Comparison of ENCODE assay signal across 8 cellular contexts in genomic region chr19:12841094-12841493, GRCh38. TPM values are rescaled to one million over a fixed set of nuclear protein-coding genes. Genes with fewer than 3 reads are reported as not detected.
DNase-seq lines count a peak whose midpoint lies in the region; TF ChIP-seq lines count a peak whose summit lies in the region.

No MANE protein-coding gene starts in this region.

- POLR2A ChIA-PET in CD4-positive, alpha-beta memory T cell (lab: Charles Lee; ENCODE audit: partially characterized antibody) = no interaction called here

- peaks cover 0 to 4% (median under 1%) of the 10 kb centered on the region in 8 donors for H3K9me3 Mint-ChIP-seq in CD4-positive, alpha-beta memory T cell

- H4K20me1 ChIP-seq in mammary epithelial cell (ENCODE audit: insufficient read depth, low read length) = no peaks in the 10 kb centered on the region

- intact Hi-C loops in CD4-positive, alpha-beta memory T cell (cut with micrococcal nuclease) = no loop called here
- intact Hi-C loops in mammary epithelial cell (cut with micrococcal nuclease) = no loop called here

- H3K27me3 Mint-ChIP-seq in CD4-positive, alpha-beta memory T cell = peaks cover 60 to 61% of the 10 kb centered on the region in 2 donors

- H2AFZ ChIP-seq in mammary epithelial cell (ENCODE audit: low read depth, low read length) = peak overlapping the region; percentile 81

- H3K4me3 ChIP-seq in CD4-positive, alpha-beta memory T cell (ENCODE audit: low read length in 2 of 2) = no peak overlapping the region
- peak overlapping the region; percentile 8 to 34 (median 22) for H3K4me3 ChIP-seq in mammary epithelial cell (replicated peaks in 1 of 3; ENCODE audit: insufficient read depth in 1 of 3, low read depth in 2 of 3, low read length in 3 of 3)
- H3K4me3 ChIP-seq in mesodermal cell (ENCODE audit: extremely low read depth, insufficient read depth, low read length, poor library complexity, severe bottlenecking) = peak overlapping the region; percentile 33

- H3K4me1 ChIP-seq in CD4-positive, alpha-beta memory T cell (ENCODE audit: insufficient read depth, low read length) = peaks cover 29% of the 10 kb centered on the region
- H3K4me1 ChIP-seq in mammary epithelial cell (ENCODE audit: insufficient read depth, low read length) = peaks cover 10% of the 10 kb centered on the region
- H3K4me1 ChIP-seq in mesodermal cell (ENCODE audit: control insufficient read depth, insufficient read depth, low read length, poor library complexity, severe bottlenecking) = no peaks in the 10 kb centered on the region

- H3K4me2 ChIP-seq in mammary epithelial cell (ENCODE audit: insufficient read depth, low read depth, low read length) = peak overlapping the region; percentile 80

- WGBS in mammary epithelial cell (ENCODE audit: low coverage, missing lambda C conversion rate) = 9% methylated on average over 23 of the region's 29 CpGs
- WGBS in mesodermal cell (ENCODE audit: insufficient coverage in 2 of 2), 2 experiments = 6 to 9% methylated on average over 24 to 26 of the region's 29 CpGs

- H3K4me1 Mint-ChIP-seq in CD4-positive, alpha-beta memory T cell = peaks cover 18 to 40% (median 24%) of the 10 kb centered on the region in 4 donors

- H3K36me3 Mint-ChIP-seq in CD4-positive, alpha-beta memory T cell = peaks cover 0 to 3% of the 10 kb centered on the region in 2 donors

- H3K9me3 ChIP-seq in CD4-positive, alpha-beta memory T cell (ENCODE audit: control insufficient read depth in 1 of 2, low read length in 2 of 2) = no peaks in the 10 kb centered on the region
- H3K9me3 ChIP-seq in mammary epithelial cell (replicated peaks; ENCODE audit: insufficient read depth, low read length) (no peaks in the 10 kb centered on the region), mesodermal cell (ENCODE audit: control insufficient read depth, low read length) (no peaks in the 10 kb centered on the region)

- no peak for TF ChIP-seq CTCF in mammary epithelial cell (conservative IDR thresholded peaks at IDR 0.05 in 1 of 2, IDR thresholded peaks at IDR 0.05 in 1 of 2; ENCODE audit: extremely low read depth in 1 of 2, insufficient read depth in 1 of 2, low read depth in 1 of 2, low read length in 2 of 2)

- H3K4me3 Mint-ChIP-seq in CD4-positive, alpha-beta memory T cell = peak overlapping the region in 5 of 8 donors; percentile 18 to 47 (median 29)

- H3K9ac ChIP-seq in mammary epithelial cell (ENCODE audit: insufficient read depth, low read length) = no peak overlapping the region

- H3K27ac Mint-ChIP-seq in CD4-positive, alpha-beta memory T cell = no peak overlapping the region

- in situ Hi-C loops in mammary epithelial cell (cut with MboI; ENCODE audit: low sequenced_read_pairs in 2 of 2) = loop anchor here (10.0 kb wide), 1 partner anchor 76 kb away; no protein-coding TSS in a partner anchor

- DNase-seq in CD4-positive, alpha-beta memory T cell = no peak
- DNase-seq in NCI-H1417 (lab: John Stamatoyannopoulos, UW) (peak; percentile 84 to 99 (median 98)), mammary epithelial cell (no peak), OCI-M1 (lab: John Stamatoyannopoulos, UW) (no peak), COR-L47 (lab: John Stamatoyannopoulos, UW) (no peak), activated gamma-delta T cell treated with Interleukin-2 at 50 U/mL for 16 hours (no peak), epidermal melanocyte (ENCODE audit: insufficient read length, low spot score) (no peak)

- H3K79me2 ChIP-seq in mammary epithelial cell (ENCODE audit: insufficient read depth, low read length) = no peaks in the 10 kb centered on the region

- H3K27me3 ChIP-seq in CD4-positive, alpha-beta memory T cell (ENCODE audit: insufficient read depth, low read length) = peaks cover 52% of the 10 kb centered on the region
- peaks cover 4% of the 10 kb centered on the region for H3K27me3 ChIP-seq in mammary epithelial cell (ENCODE audit: insufficient read depth, low read length)

- no peaks in the 10 kb centered on the region for H3K36me3 ChIP-seq in CD4-positive, alpha-beta memory T cell (ENCODE audit: insufficient read depth, low read length)
- no peaks in the 10 kb centered on the region for H3K36me3 ChIP-seq in mammary epithelial cell (ENCODE audit: insufficient read depth, low read length)
- no peaks in the 10 kb centered on the region for H3K36me3 ChIP-seq in mesodermal cell (ENCODE audit: control insufficient read depth, insufficient read depth, low read length)

- CTCF ChIA-PET in CD4-positive, alpha-beta memory T cell (lab: Charles Lee; ENCODE audit: partially characterized antibody) = no interaction called here
- CTCF ChIA-PET in mammary epithelial cell (lab: Charles Lee; ENCODE audit: low non-redundant PET) = interaction anchor here (0.6 kb wide), 1 partner anchor 83 kb away, joined by 3 read pairs; no protein-coding TSS in a partner anchor

- no TSS peak for BruUV-seq in mammary epithelial cell (replicated peaks; lab: Mats Ljungman, UMichigan)

- H3K27ac ChIP-seq in CD4-positive, alpha-beta memory T cell (ENCODE audit: low read depth, low read length) = no peak overlapping the region
- no peak overlapping the region for H3K27ac ChIP-seq in mammary epithelial cell (ENCODE audit: insufficient read depth, low read depth, low read length)
- H3K27ac ChIP-seq in mesodermal cell (ENCODE audit: low read depth, low read length, severe bottlenecking) = no peak overlapping the region

- dilution Hi-C loops in mammary epithelial cell (cut with HindIII; ENCODE audit: low sequenced_read_pairs) = no loop called here

RNA-seq across cellular contexts. Expression of gene MAST1, which starts 2.8 kb away (rescaled TPM):
- total RNA-seq in CD4-positive, alpha-beta memory T cell = not detected
- polyA plus RNA-seq in CD4-positive, alpha-beta memory T cell = under 1 TPM in 1 of 2 donors, not detected in 1; 0.48 TPM
- total RNA-seq in mammary epithelial cell = 1 to 10 TPM in 1 of 2 donors, under 1 TPM in 1; 0.50 to 2.2 TPM
- 0.42 TPM for polyA plus RNA-seq in mammary epithelial cell
- polyA minus RNA-seq in mammary epithelial cell = not detected
- polyA plus RNA-seq in mesodermal cell (2013, experiment 1 of 2) = 11.9 TPM
- polyA plus RNA-seq in mesodermal cell (2013, experiment 2 of 2) = 10.5 TPM

RNA-seq across cellular contexts. Expression of gene RTBDN, which starts 6.7 kb away (rescaled TPM):
- not detected for total RNA-seq in CD4-positive, alpha-beta memory T cell
- not detected for polyA plus RNA-seq in CD4-positive, alpha-beta memory T cell
- not detected for total RNA-seq in mammary epithelial cell
- not detected for polyA plus RNA-seq in mammary epithelial cell
- polyA minus RNA-seq in mammary epithelial cell = not detected
- polyA plus RNA-seq in mesodermal cell (2013, experiment 1 of 2) = 0.33 TPM
- polyA plus RNA-seq in mesodermal cell (2013, experiment 2 of 2) = 0.46 TPM

RNA-seq across cellular contexts. Expression of gene RNASEH2A, which starts 34.7 kb away (rescaled TPM):
- total RNA-seq in CD4-positive, alpha-beta memory T cell = 10 to 100 TPM; 10.5 to 12.6 TPM
- polyA plus RNA-seq in CD4-positive, alpha-beta memory T cell = 10 to 100 TPM; 16.9 to 23.5 TPM
- 10 to 100 TPM in 1 of 2 donors, 1 to 10 TPM in 1; 7.0 to 27.8 TPM for total RNA-seq in mammary epithelial cell
- 71.6 TPM for polyA plus RNA-seq in mammary epithelial cell
- polyA minus RNA-seq in mammary epithelial cell = 24.4 TPM
- 38.9 TPM for polyA plus RNA-seq in mesodermal cell (2013, experiment 1 of 2)
- 30.3 TPM for polyA plus RNA-seq in mesodermal cell (2013, experiment 2 of 2)

RNA-seq across cellular contexts. Expression of gene THSD8, which starts 39.2 kb away (rescaled TPM):
- 1 to 10 TPM; 2.2 to 3.2 TPM for total RNA-seq in CD4-positive, alpha-beta memory T cell
- polyA plus RNA-seq in CD4-positive, alpha-beta memory T cell = 1 to 10 TPM; 1.5 to 4.4 TPM
- 10 to 100 TPM in 1 of 2 donors, not detected in 1; 19.8 TPM for total RNA-seq in mammary epithelial cell
- polyA plus RNA-seq in mammary epithelial cell = not detected
- polyA minus RNA-seq in mammary epithelial cell = 24.4 TPM
- polyA plus RNA-seq in mesodermal cell (2013, experiment 1 of 2) = 10.8 TPM
- polyA plus RNA-seq in mesodermal cell (2013, experiment 2 of 2) = 12.0 TPM

RNA-seq across cellular contexts. Expression of gene PRDX2, which starts 39.5 kb away (rescaled TPM):
- 100 to 1,000 TPM; 116 to 120 TPM for total RNA-seq in CD4-positive, alpha-beta memory T cell
- polyA plus RNA-seq in CD4-positive, alpha-beta memory T cell = 100 to 1,000 TPM; 266 to 533 TPM
- 100 to 1,000 TPM; 169 to 202 TPM for total RNA-seq in mammary epithelial cell
- 377 TPM for polyA plus RNA-seq in mammary epithelial cell
- polyA minus RNA-seq in mammary epithelial cell = 324 TPM
- 265 TPM for polyA plus RNA-seq in mesodermal cell (2013, experiment 1 of 2)
- polyA plus RNA-seq in mesodermal cell (2013, experiment 2 of 2) = 218 TPM

Comparison
In these comparisons a context has a peak if more than half of its experiments do, and no peak if none do; other contexts are left out.
1. DNase-seq: peak in NCI-H1417 (3 of 3); none in CD4-positive, alpha-beta memory T cell (0 of 5), mammary epithelial cell (single experiment), OCI-M1 (single experiment), COR-L47 (single experiment), activated gamma-delta T cell treated with Interleukin-2 at 50 U/mL for 16 hours (single experiment) and epidermal melanocyte (single experiment).
2. H3K4me3 ChIP-seq: peak in mammary epithelial cell (3 of 3) and mesodermal cell (single experiment); none in CD4-positive, alpha-beta memory T cell (0 of 2).